16 cellular contexts compared by ENCODE assay signal in genomic region chr19:38122402-38123093, GRCh38.
"Had no signal": no experiment of that assay in that cellular context is flagged by ENCODE, and none has a peak within 500 bp of the region (broad histone marks: within the 10 kb centered on the region; RNA-seq: fewer than 3 reads in every experiment).

No MANE protein-coding gene starts in this region.

- H3K9me3 ChIP-seq: gastrocnemius medialis, thyroid gland, vagina had no signal

- H3K4me3 Mint-ChIP-seq: brain, neural progenitor cell had no signal

- H3K4me3 ChIP-seq: gastrocnemius medialis, neural progenitor cell, skin epidermis, thyroid gland, vagina had no signal

- FAIRE-seq: keratinocyte had no signal

- H3K27me3 ChIP-seq: gastrocnemius medialis, neural progenitor cell, thyroid gland, vagina had no signal

- DNase-seq: activated CD4-positive, alpha-beta T cell treated with anti-CD3 and anti-CD28 coated beads, Interleukin-2, amount 50 U/mL, for 1 hour; amniotic stem cell; effector memory CD4-positive, alpha-beta T cell; gastrocnemius medialis; left ventricle myocardium superior; stimulated activated CD4-positive, alpha-beta T cell treated with anti-CD3 and anti-CD28 coated beads, Interleukin-4, amount 100 ng/mL, for 4 hours; thyroid gland had no signal

- H3K4me1 ChIP-seq: gastrocnemius medialis, neural progenitor cell, parathyroid adenoma, thyroid gland, vagina had no signal

- H3K27ac Mint-ChIP-seq: activated naive CD4-positive, alpha-beta T cell treated with anti-CD3 and anti-CD28 coated beads, Interleukin-2, amount 50 U/mL, for 72 hours; activated T-helper 2 cell treated with anti-CD3 and anti-CD28 coated beads, Interferon-gamma antibody, Interleukin-2, Interleukin-4, amounts not matched to agents 10 μg/mL and 5 μg/mL and 100 μg/mL, durations not matched to agents 14 hours and 24 hours and 36 hours; brain; neural progenitor cell had no signal

- H3K27ac ChIP-seq: epithelial cell of prostate, gastrocnemius medialis, neural progenitor cell, parathyroid adenoma, skin epidermis, thyroid gland, vagina had no signal

- H3K4me1 Mint-ChIP-seq: brain, neural progenitor cell had no signal

- H3K36me3 ChIP-seq: neural progenitor cell had no signal
